ENCODE assay signal across 8 cellular contexts in genomic region chr11:36564376-36565032, GRCh38. TPM values are rescaled to one million over a fixed set of nuclear protein-coding genes. Genes with fewer than 3 reads are reported as not detected.
DNase-seq lines count a peak whose midpoint lies in the region; ATAC-seq and TF ChIP-seq lines count a peak whose summit lies in the region.

No MANE protein-coding gene starts in this region.

- H3K9me3 ChIP-seq in NT2/D1 (ENCODE audit: insufficient read depth, low read length) (peaks cover 12% of the 10 kb centered on the region), osteoblast (ENCODE audit: low read depth, low read length) (no peaks in the 10 kb centered on the region)

- CTCF ChIA-PET in activated naive CD4-positive, alpha-beta T cell treated with anti-CD3 and anti-CD28 coated beads, Interleukin-2, amount 10 ng/mL, durations not matched to agents 7 days and 5 days (lab: Charles Lee): interaction anchor here (0.7 to 9.8 kb wide), 23 partner anchors 9 to 297 kb away, joined by 3 to 204 read pairs (median 4); partner anchors contain the start of gene TRAF6

- H3K4me1 ChIP-seq in NT2/D1 (ENCODE audit: insufficient read depth, insufficient read length) (no peaks in the 10 kb centered on the region), osteoblast (ENCODE audit: insufficient read depth, low read length) (peaks cover 4% of the 10 kb centered on the region)

- H3K4me3 ChIP-seq in NT2/D1 (ENCODE audit: insufficient read length, low read depth): no peak overlapping the region
- H3K4me3 ChIP-seq in osteoblast (ENCODE audit: insufficient read depth, low read length): peak overlapping the region; percentile 56

- in situ Hi-C loops in GM13976 (cut with MboI; ENCODE audit: low sequenced_read_pairs, unreplicated experiment): loop anchor here (25.0 kb wide), 1 partner anchor 173 kb away; no protein-coding TSS in a partner anchor

- no peak overlapping the region for H3K9ac ChIP-seq in NT2/D1 (ENCODE audit: insufficient read length, low read depth)

- peak overlapping the region; percentile 29 for H3K4me3 Mint-ChIP-seq in activated naive CD4-positive, alpha-beta T cell treated with anti-CD3 and anti-CD28 coated beads, Interleukin-2, amount 10 ng/mL, durations not matched to agents 7 days and 5 days

- no peak overlapping the region for H3K27ac ChIP-seq in osteoblast (ENCODE audit: low read depth, low read length)

- H3K36me3 ChIP-seq in NT2/D1 (ENCODE audit: insufficient read depth, insufficient read length, low read length): no peaks in the 10 kb centered on the region
- H3K36me3 ChIP-seq in osteoblast (ENCODE audit: insufficient read depth, low read length): no peaks in the 10 kb centered on the region

- H3K79me2 ChIP-seq in osteoblast (ENCODE audit: insufficient read depth, low read length): no peaks in the 10 kb centered on the region

- peak; percentile 66 for ATAC-seq in HG03565 (IDR thresholded peaks at IDR 0.05; ENCODE audit: unreplicated experiment)

- peaks cover 53% of the 10 kb centered on the region for H3K27me3 Mint-ChIP-seq in activated naive CD4-positive, alpha-beta T cell treated with anti-CD3 and anti-CD28 coated beads, Interleukin-2, amount 10 ng/mL, durations not matched to agents 7 days and 5 days

- peak overlapping the region; percentile 80 for H3K4me2 ChIP-seq in osteoblast (ENCODE audit: insufficient read depth, low read length)

- DNase-seq in AG08396 (ENCODE audit: low spot score) (peak; percentile 59), GM13976 (ENCODE audit: low spot score) (peak; percentile 45), NT2/D1 (ENCODE audit: low read depth, low spot score) (peak; percentile 44), germinal center (ENCODE audit: low spot score) (peak; percentile 11), osteoblast (ENCODE audit: insufficient read length, low spot score, missing footprints) (peak; percentile 88), mesenteric fat pad (ENCODE audit: low spot score) (no peak)
- peak; percentile 74 for DNase-seq in activated naive CD4-positive, alpha-beta T cell treated with anti-CD3 and anti-CD28 coated beads, Interleukin-2, amount 10 ng/mL, durations not matched to agents 7 days and 5 days

- peaks cover 2% of the 10 kb centered on the region for H3K36me3 Mint-ChIP-seq in activated naive CD4-positive, alpha-beta T cell treated with anti-CD3 and anti-CD28 coated beads, Interleukin-2, amount 10 ng/mL, durations not matched to agents 7 days and 5 days

- peak overlapping the region; percentile 81 for H2AFZ ChIP-seq in osteoblast (ENCODE audit: low read length)

- H3K27me3 ChIP-seq in NT2/D1 (ENCODE audit: insufficient read depth, insufficient read length): no peaks in the 10 kb centered on the region
- peaks cover 35% of the 10 kb centered on the region for H3K27me3 ChIP-seq in osteoblast (ENCODE audit: insufficient read depth, low read length)

- H3K4me1 Mint-ChIP-seq in activated naive CD4-positive, alpha-beta T cell treated with anti-CD3 and anti-CD28 coated beads, Interleukin-2, amount 10 ng/mL, durations not matched to agents 7 days and 5 days: peaks cover 12% of the 10 kb centered on the region

- peaks cover 10% of the 10 kb centered on the region for H3K9me3 Mint-ChIP-seq in activated naive CD4-positive, alpha-beta T cell treated with anti-CD3 and anti-CD28 coated beads, Interleukin-2, amount 10 ng/mL, durations not matched to agents 7 days and 5 days

- H3K27ac Mint-ChIP-seq in activated naive CD4-positive, alpha-beta T cell treated with anti-CD3 and anti-CD28 coated beads, Interleukin-2, amount 10 ng/mL, durations not matched to agents 7 days and 5 days: no peak overlapping the region

- TF ChIP-seq CTCF in GM13976 (IDR thresholded peaks at IDR 0.05; ENCODE audit: borderline replicate concordance, control extremely low read depth, extremely low read depth, insufficient read depth, missing control alignments) (peak; percentile 44), osteoblast (IDR thresholded peaks at IDR 0.05; ENCODE audit: extremely low read depth, low read depth, low read length) (peak; percentile 80)

- no peaks in the 10 kb centered on the region for H4K20me1 ChIP-seq in osteoblast (ENCODE audit: insufficient read depth, low read length)

RNA-seq across cellular contexts. Expression of gene RAG1, which starts 3.3 kb away (rescaled TPM):
- 0.36 and 0.59 TPM in 2 replicates for total RNA-seq in osteoblast
- total RNA-seq in mesenteric fat pad: 0.35 TPM

RNA-seq across cellular contexts. Expression of gene IFTAP, which starts 29.8 kb away (rescaled TPM):
- total RNA-seq in osteoblast: 32.1 and 33.7 TPM in 2 replicates
- total RNA-seq in mesenteric fat pad: 11.3 TPM

RNA-seq across cellular contexts. Expression of gene RAG2, which starts 33.5 kb away (rescaled TPM):
- total RNA-seq in osteoblast (not detected in 2 replicates), mesenteric fat pad (not detected)

RNA-seq across cellular contexts. Expression of gene TRAF6, which starts 54.4 kb away (rescaled TPM):
- total RNA-seq in osteoblast (11.6 and 12.1 TPM in 2 replicates), mesenteric fat pad (13.4 TPM)
